Comparison of ENCODE assay signal across 8 cellular contexts in the genomic region with DNA sequence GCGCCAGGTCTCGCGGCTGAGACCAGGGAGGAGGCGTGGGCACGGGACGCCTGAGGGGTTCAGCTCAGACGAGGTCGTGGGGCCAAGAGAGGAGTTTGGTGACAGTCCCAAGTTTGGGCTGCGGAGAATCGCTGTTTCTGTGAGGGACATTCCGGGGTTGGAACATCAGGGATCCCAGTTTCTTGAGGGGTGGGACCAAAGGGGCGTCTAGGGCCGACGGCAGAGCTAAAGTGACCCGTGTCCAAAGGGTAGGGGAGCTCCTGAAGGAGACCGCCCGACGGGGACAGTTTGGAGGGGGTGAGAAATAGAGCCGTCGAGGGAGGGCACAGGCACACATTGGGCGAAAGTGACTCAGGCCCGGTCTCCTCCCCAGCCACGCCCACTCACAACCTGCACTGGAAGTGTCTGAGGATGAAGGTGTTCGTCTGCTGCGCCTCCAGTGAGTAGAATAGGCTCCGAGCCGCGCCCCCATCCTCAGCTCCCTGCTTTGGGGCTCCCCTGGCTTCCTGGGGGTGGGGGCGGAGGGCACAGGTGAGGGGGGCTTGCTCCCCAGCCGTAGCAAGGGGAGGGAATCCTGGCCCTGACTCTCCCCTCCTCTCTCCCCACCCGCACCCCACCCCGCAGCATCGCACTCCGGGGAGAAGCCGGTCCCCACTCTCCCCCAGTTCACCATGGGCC. TPM values are rescaled to one million over a fixed set of nuclear protein-coding genes. Genes with fewer than 3 reads are reported as not detected.
A peak's percentile ranks its signal among the peaks of the same experiment; 100 is the strongest.
DNase-seq lines count a peak whose midpoint lies in the region; ATAC-seq and TF ChIP-seq lines count a peak whose summit lies in the region.

No MANE protein-coding gene starts in this region.

- 2 to 3% methylated on average over 20 to 21 of the region's 35 CpGs for WGBS in mesodermal cell (ENCODE audit: insufficient coverage in 2 of 2), 2 experiments

- peak overlapping the region; percentile 94 for H3K4me3 Mint-ChIP-seq in Caco-2 (ENCODE audit: unreplicated experiment)
- peak overlapping the region; percentile 79 for H3K4me3 Mint-ChIP-seq in activated CD4-positive, alpha-beta T cell treated with anti-CD3 and anti-CD28 coated beads, Interleukin-2, amount 10 ng/mL, durations not matched to agents 7 days and 5 days
- peak overlapping the region; percentile 96 for H3K4me3 Mint-ChIP-seq in dendritic cell treated with granulocyte-macrophage colony-stimulating factor and Interleukin-4, amounts not matched to agents 40 ng/mL and 50 ng/mL, for 4 days

- peaks cover 8% of the 10 kb centered on the region for H3K4me1 Mint-ChIP-seq in Caco-2 (ENCODE audit: low read depth, unreplicated experiment)
- peaks cover 39% of the 10 kb centered on the region for H3K4me1 Mint-ChIP-seq in activated CD4-positive, alpha-beta T cell treated with anti-CD3 and anti-CD28 coated beads, Interleukin-2, amount 10 ng/mL, durations not matched to agents 7 days and 5 days
- peaks cover 56% of the 10 kb centered on the region for H3K4me1 Mint-ChIP-seq in dendritic cell treated with granulocyte-macrophage colony-stimulating factor and Interleukin-4, amounts not matched to agents 40 ng/mL and 50 ng/mL, for 4 days (ENCODE audit: low read depth)

- H3K9me3 Mint-ChIP-seq in Caco-2 (ENCODE audit: unreplicated experiment) = no peaks in the 10 kb centered on the region
- no peaks in the 10 kb centered on the region for H3K9me3 Mint-ChIP-seq in activated CD4-positive, alpha-beta T cell treated with anti-CD3 and anti-CD28 coated beads, Interleukin-2, amount 10 ng/mL, durations not matched to agents 7 days and 5 days
- no peaks in the 10 kb centered on the region for H3K9me3 Mint-ChIP-seq in dendritic cell treated with granulocyte-macrophage colony-stimulating factor and Interleukin-4, amounts not matched to agents 40 ng/mL and 50 ng/mL, for 4 days

- H3K36me3 Mint-ChIP-seq in Caco-2 (ENCODE audit: insufficient read depth, unreplicated experiment) = peaks cover 14% of the 10 kb centered on the region
- H3K36me3 Mint-ChIP-seq in activated CD4-positive, alpha-beta T cell treated with anti-CD3 and anti-CD28 coated beads, Interleukin-2, amount 10 ng/mL, durations not matched to agents 7 days and 5 days (ENCODE audit: low read depth) = peaks cover 4% of the 10 kb centered on the region
- peaks cover 7% of the 10 kb centered on the region for H3K36me3 Mint-ChIP-seq in dendritic cell treated with granulocyte-macrophage colony-stimulating factor and Interleukin-4, amounts not matched to agents 40 ng/mL and 50 ng/mL, for 4 days (ENCODE audit: low read depth)

- H3K27ac ChIP-seq in mesodermal cell (ENCODE audit: low read depth, low read length, severe bottlenecking) = peak overlapping the region; percentile 55

- 0 out of 2 replicates have a peak, but pooled peaks cover 2% of the 10 kb centered on the region for H3K27me3 ChIP-seq in Caco-2 (replicated peaks; ENCODE audit: control insufficient read depth, insufficient read depth, low read length)

- H3K36me3 ChIP-seq in Caco-2 (ENCODE audit: control insufficient read depth, insufficient read depth, low read length) = no peaks in the 10 kb centered on the region
- H3K36me3 ChIP-seq in mesodermal cell (ENCODE audit: control insufficient read depth, insufficient read depth, low read length) = no peaks in the 10 kb centered on the region

- CTCF ChIA-PET in Caco-2 (lab: Charles Lee) = interaction anchor here (0.6 to 2.5 kb wide), 17 partner anchors 10 to 130 kb away, joined by 3 to 39 read pairs (median 7); partner anchors contain the start of genes ADAM15, EFNA4, FLAD1 and KRTCAP2
- CTCF ChIA-PET in activated CD4-positive, alpha-beta T cell treated with anti-CD3 and anti-CD28 coated beads, Interleukin-2, amount 10 ng/mL, durations not matched to agents 7 days and 5 days (lab: Charles Lee) = interaction anchor here (0.5 to 3.1 kb wide), 53 partner anchors 10 to 1066 kb away, joined by 3 to 39 read pairs (median 5); partner anchors contain the start of genes ADAM15, CKS1B, FLAD1 and KRTCAP2

- intact Hi-C loops in Caco-2 (cut with micrococcal nuclease; ENCODE audit: unreplicated experiment) = loop anchor here (10.0 kb wide), 2 partner anchors 211 to 421 kb away; partner anchors contain the start of gene KCNN3
- intact Hi-C loops in dendritic cell treated with granulocyte-macrophage colony-stimulating factor and Interleukin-4, amounts not matched to agents 40 ng/mL and 50 ng/mL, for 4 days (cut with micrococcal nuclease) = loop anchor here (2.0 to 10.0 kb wide), 3 partner anchors 15 to 418 kb away; partner anchors contain the start of gene PYGO2

- peak overlapping the region; percentile 83 for H3K27ac Mint-ChIP-seq in Caco-2 (ENCODE audit: unreplicated experiment)
- H3K27ac Mint-ChIP-seq in activated CD4-positive, alpha-beta T cell treated with anti-CD3 and anti-CD28 coated beads, Interleukin-2, amount 10 ng/mL, durations not matched to agents 7 days and 5 days = peak overlapping the region; percentile 89
- H3K27ac Mint-ChIP-seq in dendritic cell treated with granulocyte-macrophage colony-stimulating factor and Interleukin-4, amounts not matched to agents 40 ng/mL and 50 ng/mL, for 4 days = peak overlapping the region; percentile 98

- H3K9me3 ChIP-seq in Caco-2 (no peaks in the 10 kb centered on the region), mesodermal cell (ENCODE audit: control insufficient read depth, low read length) (no peaks in the 10 kb centered on the region)

- H3K4me1 ChIP-seq in Caco-2 = peaks cover 28% of the 10 kb centered on the region
- peaks cover 6% of the 10 kb centered on the region for H3K4me1 ChIP-seq in mesodermal cell (ENCODE audit: control insufficient read depth, insufficient read depth, low read length, poor library complexity, severe bottlenecking)

- H3K4me3 ChIP-seq in Caco-2 (ENCODE audit: low read depth, low read length) (peak overlapping the region; percentile 64), mesodermal cell (ENCODE audit: extremely low read depth, insufficient read depth, low read length, poor library complexity, severe bottlenecking) (peak overlapping the region; percentile 77)

- ATAC-seq in HG02885 (IDR thresholded peaks at IDR 0.05; ENCODE audit: poor library complexity, unreplicated experiment) = no peak

- TF ChIP-seq CTCF in Caco-2 (IDR thresholded peaks at IDR 0.05; ENCODE audit: insufficient read depth in 1 of 2, low read depth in 1 of 2, low read length in 1 of 2, severe bottlenecking in 1 of 2, unreplicated experiment in 1 of 2) = no peak

- H3K27me3 Mint-ChIP-seq in Caco-2 (ENCODE audit: insufficient read depth, unreplicated experiment) = peaks cover 11% of the 10 kb centered on the region
- H3K27me3 Mint-ChIP-seq in activated CD4-positive, alpha-beta T cell treated with anti-CD3 and anti-CD28 coated beads, Interleukin-2, amount 10 ng/mL, durations not matched to agents 7 days and 5 days = peaks cover 31% of the 10 kb centered on the region
- H3K27me3 Mint-ChIP-seq in dendritic cell treated with granulocyte-macrophage colony-stimulating factor and Interleukin-4, amounts not matched to agents 40 ng/mL and 50 ng/mL, for 4 days = peaks cover 47% of the 10 kb centered on the region

- POLR2A ChIA-PET in Caco-2 (lab: Charles Lee) = interaction anchor here (0.7 to 1.4 kb wide), 3 partner anchors 44 to 112 kb away, joined by 3 to 7 read pairs (median 6); partner anchors contain the start of gene KRTCAP2
- POLR2A ChIA-PET in activated CD4-positive, alpha-beta T cell treated with anti-CD3 and anti-CD28 coated beads, Interleukin-2, amount 10 ng/mL, durations not matched to agents 7 days and 5 days (lab: Charles Lee) = interaction anchor here (0.7 to 1.0 kb wide), 2 partner anchors 29 to 102 kb away, joined by 3 read pairs; partner anchors contain the start of gene FLAD1

- DNase-seq in Caco-2 (peak; percentile 51 to 70), M059J (ENCODE audit: low read depth) (peak; percentile 78), SK-N-DZ (ENCODE audit: low spot score) (no peak)
- DNase-seq in activated CD4-positive, alpha-beta T cell treated with anti-CD3 and anti-CD28 coated beads, Interleukin-2, amount 10 ng/mL, durations not matched to agents 7 days and 5 days = peak; percentile 74
- peak; percentile 67 to 73 for DNase-seq in stimulated activated CD8-positive, alpha-beta memory T cell treated with anti-CD3 and anti-CD28 coated beads, Interleukin-2, amount 100 ng/mL, for 48 hours (ENCODE audit: low read depth in 2 of 2)

- no TSS peak for BruUV-seq in Caco-2 (replicated peaks; lab: Mats Ljungman, UMichigan)

RNA-seq across cellular contexts. Expression of gene EFNA3, which starts 7.0 kb away (rescaled TPM):
- total RNA-seq in Caco-2 (2022) = 3.4 and 3.5 TPM in 2 replicates
- total RNA-seq in M059J (2014; rRNA removed; shearing (Covaris generic)) = 0.59 and 2.9 TPM in 2 replicates
- total RNA-seq in activated CD4-positive, alpha-beta T cell treated with anti-CD3 and anti-CD28 coated beads, Interleukin-2, amount 10 ng/mL, durations not matched to agents 7 days and 5 days = 1 to 10 TPM; 2.3 to 2.7 TPM
- polyA plus RNA-seq in mesodermal cell (2013, experiment 1 of 2) = 8.6 TPM
- polyA plus RNA-seq in mesodermal cell (2013, experiment 2 of 2) = 4.8 TPM
- 13.3 and 15.9 TPM in 2 replicates for polyA plus RNA-seq in SK-N-DZ (2014; cell fraction: cytosol; rRNA removed)
- 10.2 and 10.5 TPM in 2 replicates for polyA plus RNA-seq in SK-N-DZ (2014; cell fraction: nucleus; rRNA removed)

RNA-seq across cellular contexts. Expression of gene EFNA4, which starts 22.1 kb away (rescaled TPM):
- total RNA-seq in Caco-2 (2022) = 13.8 and 16.0 TPM in 2 replicates
- 22.8 and 36.2 TPM in 2 replicates for total RNA-seq in M059J (2014; rRNA removed; shearing (Covaris generic))
- total RNA-seq in activated CD4-positive, alpha-beta T cell treated with anti-CD3 and anti-CD28 coated beads, Interleukin-2, amount 10 ng/mL, durations not matched to agents 7 days and 5 days = 1 to 10 TPM; 8.2 to 8.3 TPM
- polyA plus RNA-seq in mesodermal cell (2013, experiment 1 of 2) = 26.5 TPM
- polyA plus RNA-seq in mesodermal cell (2013, experiment 2 of 2) = 22.7 TPM
- 12.7 and 13.3 TPM in 2 replicates for polyA plus RNA-seq in SK-N-DZ (2014; cell fraction: cytosol; rRNA removed)
- 9.2 and 10.1 TPM in 2 replicates for polyA plus RNA-seq in SK-N-DZ (2014; cell fraction: nucleus; rRNA removed)

RNA-seq across cellular contexts. Expression of gene ADAM15, which starts 34.5 kb away (rescaled TPM):
- total RNA-seq in Caco-2 (2022) = 44.0 and 48.2 TPM in 2 replicates
- total RNA-seq in M059J (2014; rRNA removed; shearing (Covaris generic)) = 74.5 and 90.0 TPM in 2 replicates
- total RNA-seq in activated CD4-positive, alpha-beta T cell treated with anti-CD3 and anti-CD28 coated beads, Interleukin-2, amount 10 ng/mL, durations not matched to agents 7 days and 5 days = 10 to 100 TPM; 40.2 to 45.0 TPM
- 46.4 TPM for polyA plus RNA-seq in mesodermal cell (2013, experiment 1 of 2)
- polyA plus RNA-seq in mesodermal cell (2013, experiment 2 of 2) = 36.3 TPM
- polyA plus RNA-seq in SK-N-DZ (2014; cell fraction: cytosol; rRNA removed) = 55.4 and 55.5 TPM in 2 replicates
- polyA plus RNA-seq in SK-N-DZ (2014; cell fraction: nucleus; rRNA removed) = 227 and 243 TPM in 2 replicates

RNA-seq across cellular contexts. Expression of gene EFNA1, which starts 42.0 kb away (rescaled TPM):
- total RNA-seq in Caco-2 (2022) = 42.5 and 47.9 TPM in 2 replicates
- 15.1 and 17.9 TPM in 2 replicates for total RNA-seq in M059J (2014; rRNA removed; shearing (Covaris generic))
- under 1 TPM in 1 of 2 experiments, not detected in 1; 0.15 TPM for total RNA-seq in activated CD4-positive, alpha-beta T cell treated with anti-CD3 and anti-CD28 coated beads, Interleukin-2, amount 10 ng/mL, durations not matched to agents 7 days and 5 days
- polyA plus RNA-seq in mesodermal cell (2013, experiment 1 of 2) = 64.7 TPM
- 43.3 TPM for polyA plus RNA-seq in mesodermal cell (2013, experiment 2 of 2)
- polyA plus RNA-seq in SK-N-DZ (2014; cell fraction: cytosol; rRNA removed) = 3.2 and 3.8 TPM in 2 replicates
- polyA plus RNA-seq in SK-N-DZ (2014; cell fraction: nucleus; rRNA removed) = 3.3 and 4.0 TPM in 2 replicates

RNA-seq across cellular contexts. Expression of gene SLC50A1, which starts 50.0 kb away (rescaled TPM):
- total RNA-seq in Caco-2 (2022) = 38.4 and 43.6 TPM in 2 replicates
- 55.7 and 62.9 TPM in 2 replicates for total RNA-seq in M059J (2014; rRNA removed; shearing (Covaris generic))
- total RNA-seq in activated CD4-positive, alpha-beta T cell treated with anti-CD3 and anti-CD28 coated beads, Interleukin-2, amount 10 ng/mL, durations not matched to agents 7 days and 5 days = 10 to 100 TPM; 37.2 to 42.3 TPM
- 49.2 TPM for polyA plus RNA-seq in mesodermal cell (2013, experiment 1 of 2)
- 40.0 TPM for polyA plus RNA-seq in mesodermal cell (2013, experiment 2 of 2)
- 37.2 and 42.8 TPM in 2 replicates for polyA plus RNA-seq in SK-N-DZ (2014; cell fraction: cytosol; rRNA removed)
- 18.7 and 19.9 TPM in 2 replicates for polyA plus RNA-seq in SK-N-DZ (2014; cell fraction: nucleus; rRNA removed)
